1 cellular context compared by ENCODE assay signal in the genomic region with DNA sequence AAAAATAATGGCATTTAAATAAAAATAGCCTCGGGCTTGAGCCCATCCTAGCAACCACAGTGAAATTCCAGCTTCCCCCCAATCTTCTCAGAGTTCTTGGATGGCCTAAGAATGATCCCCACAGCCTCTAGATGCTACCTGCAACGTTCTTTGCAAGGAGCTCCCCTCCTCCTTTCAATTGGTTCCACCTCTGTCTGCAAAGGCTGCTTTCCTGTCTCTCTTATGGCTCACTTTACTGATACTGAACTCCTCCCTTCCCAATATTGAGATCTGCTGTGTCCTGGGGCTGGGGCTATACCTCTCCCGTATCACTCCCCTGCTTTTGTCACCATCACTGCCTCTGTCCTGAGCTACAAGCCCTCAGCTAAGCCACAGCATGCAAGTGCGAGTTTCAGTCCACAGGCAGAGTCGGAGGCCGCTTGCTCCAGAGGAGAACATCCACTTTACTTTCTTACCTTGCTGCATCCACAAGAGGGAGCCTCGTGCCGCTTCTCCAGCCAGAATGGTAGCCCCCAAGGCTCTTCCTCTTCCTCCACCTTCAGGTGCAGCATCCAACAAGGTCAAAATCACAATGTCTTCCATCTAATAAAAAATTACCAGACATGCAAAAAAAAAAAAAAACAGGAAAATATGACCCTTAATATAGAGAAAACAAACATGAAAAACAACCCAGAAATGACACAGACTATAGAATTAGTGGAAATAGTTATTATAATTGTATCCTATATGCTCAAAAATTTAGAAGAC.
A peak's percentile ranks its signal among the peaks of the same experiment; 100 is the strongest.
TF ChIP-seq lines count a peak whose summit lies in the region.

No MANE protein-coding gene starts in this region.

TF ChIP-seq in GM23338, 12 proteins besides CTCF, POLR2A, EP300 and RAD21 (continued from another document):
- TF ChIP-seq, protein P1, sequence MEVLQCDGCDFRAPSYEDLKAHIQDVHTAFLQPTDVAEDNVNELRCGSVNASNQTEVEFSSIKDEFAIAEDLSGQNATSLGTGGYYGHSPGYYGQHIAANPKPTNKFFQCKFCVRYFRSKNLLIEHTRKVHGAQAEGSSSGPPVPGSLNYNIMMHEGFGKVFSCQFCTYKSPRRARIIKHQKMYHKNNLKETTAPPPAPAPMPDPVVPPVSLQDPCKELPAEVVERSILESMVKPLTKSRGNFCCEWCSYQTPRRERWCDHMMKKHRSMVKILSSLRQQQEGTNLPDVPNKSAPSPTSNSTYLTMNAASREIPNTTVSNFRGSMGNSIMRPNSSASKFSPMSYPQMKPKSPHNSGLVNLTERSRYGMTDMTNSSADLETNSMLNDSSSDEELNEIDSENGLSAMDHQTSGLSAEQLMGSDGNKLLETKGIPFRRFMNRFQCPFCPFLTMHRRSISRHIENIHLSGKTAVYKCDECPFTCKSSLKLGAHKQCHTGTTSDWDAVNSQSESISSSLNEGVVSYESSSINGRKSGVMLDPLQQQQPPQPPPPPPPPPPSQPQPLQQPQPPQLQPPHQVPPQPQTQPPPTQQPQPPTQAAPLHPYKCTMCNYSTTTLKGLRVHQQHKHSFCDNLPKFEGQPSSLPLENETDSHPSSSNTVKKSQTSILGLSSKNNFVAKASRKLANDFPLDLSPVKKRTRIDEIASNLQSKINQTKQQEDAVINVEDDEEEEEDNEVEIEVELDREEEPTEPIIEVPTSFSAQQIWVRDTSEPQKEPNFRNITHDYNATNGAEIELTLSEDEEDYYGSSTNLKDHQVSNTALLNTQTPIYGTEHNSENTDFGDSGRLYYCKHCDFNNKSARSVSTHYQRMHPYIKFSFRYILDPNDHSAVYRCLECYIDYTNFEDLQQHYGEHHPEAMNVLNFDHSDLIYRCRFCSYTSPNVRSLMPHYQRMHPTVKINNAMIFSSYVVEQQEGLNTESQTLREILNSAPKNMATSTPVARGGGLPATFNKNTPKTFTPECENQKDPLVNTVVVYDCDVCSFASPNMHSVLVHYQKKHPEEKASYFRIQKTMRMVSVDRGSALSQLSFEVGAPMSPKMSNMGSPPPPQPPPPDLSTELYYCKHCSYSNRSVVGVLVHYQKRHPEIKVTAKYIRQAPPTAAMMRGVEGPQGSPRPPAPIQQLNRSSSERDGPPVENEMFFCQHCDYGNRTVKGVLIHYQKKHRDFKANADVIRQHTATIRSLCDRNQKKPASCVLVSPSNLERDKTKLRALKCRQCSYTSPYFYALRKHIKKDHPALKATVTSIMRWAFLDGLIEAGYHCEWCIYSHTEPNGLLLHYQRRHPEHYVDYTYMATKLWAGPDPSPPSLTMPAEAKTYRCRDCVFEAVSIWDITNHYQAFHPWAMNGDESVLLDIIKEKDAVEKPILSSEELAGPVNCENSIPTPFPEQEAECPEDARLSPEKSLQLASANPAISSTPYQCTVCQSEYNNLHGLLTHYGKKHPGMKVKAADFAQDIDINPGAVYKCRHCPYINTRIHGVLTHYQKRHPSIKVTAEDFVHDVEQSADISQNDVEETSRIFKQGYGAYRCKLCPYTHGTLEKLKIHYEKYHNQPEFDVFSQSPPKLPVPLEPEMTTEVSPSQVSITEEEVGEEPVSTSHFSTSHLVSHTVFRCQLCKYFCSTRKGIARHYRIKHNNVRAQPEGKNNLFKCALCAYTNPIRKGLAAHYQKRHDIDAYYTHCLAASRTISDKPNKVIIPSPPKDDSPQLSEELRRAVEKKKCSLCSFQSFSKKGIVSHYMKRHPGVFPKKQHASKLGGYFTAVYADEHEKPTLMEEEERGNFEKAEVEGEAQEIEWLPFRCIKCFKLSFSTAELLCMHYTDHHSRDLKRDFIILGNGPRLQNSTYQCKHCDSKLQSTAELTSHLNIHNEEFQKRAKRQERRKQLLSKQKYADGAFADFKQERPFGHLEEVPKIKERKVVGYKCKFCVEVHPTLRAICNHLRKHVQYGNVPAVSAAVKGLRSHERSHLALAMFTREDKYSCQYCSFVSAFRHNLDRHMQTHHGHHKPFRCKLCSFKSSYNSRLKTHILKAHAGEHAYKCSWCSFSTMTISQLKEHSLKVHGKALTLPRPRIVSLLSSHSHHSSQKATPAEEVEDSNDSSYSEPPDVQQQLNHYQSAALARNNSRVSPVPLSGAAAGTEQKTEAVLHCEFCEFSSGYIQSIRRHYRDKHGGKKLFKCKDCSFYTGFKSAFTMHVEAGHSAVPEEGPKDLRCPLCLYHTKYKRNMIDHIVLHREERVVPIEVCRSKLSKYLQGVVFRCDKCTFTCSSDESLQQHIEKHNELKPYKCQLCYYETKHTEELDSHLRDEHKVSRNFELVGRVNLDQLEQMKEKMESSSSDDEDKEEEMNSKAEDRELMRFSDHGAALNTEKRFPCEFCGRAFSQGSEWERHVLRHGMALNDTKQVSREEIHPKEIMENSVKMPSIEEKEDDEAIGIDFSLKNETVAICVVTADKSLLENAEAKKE (CRISPR knock-in tag; IDR thresholded peaks at IDR 0.05): 0 out of 2 replicates have a peak, but pooled peaks have one; percentile 22
TF ChIP-seq in GM23338: peak in this region for 1.
